20 cellular contexts compared by ENCODE assay signal in genomic region chr13:110266983-110267382, GRCh38. TPM values are rescaled to one million over a fixed set of nuclear protein-coding genes. Genes with fewer than 3 reads are reported as not detected.
A peak's percentile ranks its signal among the peaks of the same experiment; 100 is the strongest.
DNase-seq lines count a peak whose midpoint lies in the region; ATAC-seq and TF ChIP-seq lines count a peak whose summit lies in the region.
"Had no signal": no experiment of that assay in that cellular context is flagged by ENCODE, and none has a peak within 500 bp of the region (broad histone marks: within the 10 kb centered on the region; RNA-seq: fewer than 3 reads in every experiment).

No MANE protein-coding gene starts in this region.

- no peak overlapping the region for H3K9ac ChIP-seq in liver (ENCODE audit: low read depth in 1 of 2, low read length in 2 of 2)

- H3K27me3 ChIP-seq in liver (ENCODE audit: control insufficient read depth in 4 of 4, insufficient read depth in 4 of 4, low read length in 3 of 4) (no peaks in the 10 kb centered on the region), stomach (peaks cover 0 to 7% (median 0%) of the 10 kb centered on the region in 3 donors)
- H3K27me3 ChIP-seq: colonic mucosa, Peyer's patch, testis had no signal

- peak; percentile 78 for DNase-seq in ecto neural progenitor cell (ENCODE audit: low spot score)
- no peak for DNase-seq in stomach
- DNase-seq in AG08395 (ENCODE audit: low spot score): no peak
- DNase-seq in NCI-H446 (lab: John Stamatoyannopoulos, UW): no peak
- no peak for DNase-seq in OCI-LY7 (ENCODE audit: low spot score)
- DNase-seq: activated CD4-positive, alpha-beta T cell treated with anti-CD3 and anti-CD28 coated beads for 36 hours; activated naive CD4-positive, alpha-beta T cell treated with anti-CD3 and anti-CD28 coated beads for 36 hours; colonic mucosa; COR-L47; Kasumi-1; midbrain; NCI-H1417; NCI-H82; stimulated activated CD4-positive, alpha-beta T cell treated with anti-CD3 and anti-CD28 coated beads, Interleukin-4, amount 100 ng/mL, for 24 hours; stimulated activated CD8-positive, alpha-beta memory T cell treated with anti-CD3 and anti-CD28 coated beads, Interleukin-4, amount 100 ng/mL, for 48 hours; testis had no signal

- H2AFZ ChIP-seq in OCI-LY7 (ENCODE audit: low read length): no peak overlapping the region

- POLR2A ChIA-PET in OCI-LY7 (lab: Charles Lee): no interaction called here

- intact Hi-C loops in stomach (cut with DNase I; ENCODE audit: low total_unique reads): no loop called here
- intact Hi-C loops in OCI-LY7 (cut with micrococcal nuclease; ENCODE audit: unreplicated experiment): no loop called here

- no TSS peak for BruUV-seq in OCI-LY7 (replicated peaks; lab: Mats Ljungman, UMichigan)

- no peak overlapping the region for H3K4me2 ChIP-seq in OCI-LY7 (ENCODE audit: low read length)

- H3K4me3 ChIP-seq in liver (ENCODE audit: low read depth in 1 of 3, low read length in 3 of 3): no peak overlapping the region
- H3K4me3 ChIP-seq in stomach: no peak overlapping the region
- H3K4me3 ChIP-seq in OCI-LY7 (ENCODE audit: low read depth, low read length, poor library complexity, severe bottlenecking): no peak overlapping the region
- H3K4me3 ChIP-seq: colonic mucosa, Peyer's patch, testis had no signal

- no peak overlapping the region for H3K27ac ChIP-seq in liver (ENCODE audit: low read depth in 1 of 2, low read length in 2 of 2)
- H3K27ac ChIP-seq in stomach: peak overlapping the region in 3 of 5 donors; percentile 20 to 73 (median 26)
- H3K27ac ChIP-seq in OCI-LY7 (ENCODE audit: low read depth, low read length, poor library complexity, severe bottlenecking): no peak overlapping the region
- H3K27ac ChIP-seq: colonic mucosa, Peyer's patch, testis had no signal

- no peaks in the 10 kb centered on the region for H3K9me3 ChIP-seq in liver (ENCODE audit: control insufficient read depth in 4 of 4, low read length in 3 of 4)
- H3K9me3 ChIP-seq in stomach: no peaks in the 10 kb centered on the region
- no peaks in the 10 kb centered on the region for H3K9me3 ChIP-seq in OCI-LY7 (ENCODE audit: low read length)
- H3K9me3 ChIP-seq: colonic mucosa, Peyer's patch, testis had no signal

- ATAC-seq in GM21526 (IDR thresholded peaks at IDR 0.05; ENCODE audit: low FRiP score, unreplicated experiment): no peak
- ATAC-seq: activated CD4-positive, alpha-beta T cell treated with anti-CD3 and anti-CD28 coated beads for 36 hours had no signal

- TF ChIP-seq CTCF in liver (IDR thresholded peaks at IDR 0.05; ENCODE audit: low read depth, low read length, missing input control) (no peak), stomach (IDR thresholded peaks at IDR 0.05) (no peak), OCI-LY7 (conservative IDR thresholded peaks at IDR 0.05; ENCODE audit: low read length) (no peak)

- no peak for TF ChIP-seq RAD21 in liver (IDR thresholded peaks at IDR 0.05)

- TF ChIP-seq EP300 in stomach (IDR thresholded peaks at IDR 0.05): no peak

- TF ChIP-seq POLR2A in stomach (IDR thresholded peaks at IDR 0.05): no peak

- H3K9me2 ChIP-seq in OCI-LY7 (ENCODE audit: insufficient read depth, low read length): no peaks in the 10 kb centered on the region

- 51% methylated on average over 10 of the region's 10 CpGs for WGBS in liver
- WGBS in stomach, 5 donors: 40 to 63% (median 50%) methylated on average over 10 of the region's 10 CpGs

- CTCF ChIA-PET in OCI-LY7 (lab: Charles Lee; ENCODE audit: unreplicated experiment): no interaction called here

- no peaks in the 10 kb centered on the region for H4K20me1 ChIP-seq in OCI-LY7 (ENCODE audit: insufficient read depth, low read length)

- H3K79me2 ChIP-seq in OCI-LY7 (ENCODE audit: insufficient read depth, low read depth, low read length): no peaks in the 10 kb centered on the region

- H3K4me1 ChIP-seq in liver (ENCODE audit: control insufficient read depth in 4 of 4, insufficient read depth in 4 of 4, low read length in 3 of 4): no peaks in the 10 kb centered on the region
- peaks cover 8 to 78% (median 45%) of the 10 kb centered on the region in 4 donors for H3K4me1 ChIP-seq in stomach
- no peaks in the 10 kb centered on the region for H3K4me1 ChIP-seq in OCI-LY7 (ENCODE audit: insufficient read depth, low read length, poor library complexity, severe bottlenecking)
- H3K4me1 ChIP-seq: colonic mucosa had no signal

- H3K36me3 ChIP-seq in liver (ENCODE audit: control insufficient read depth in 4 of 4, insufficient read depth in 3 of 4, low read depth in 1 of 4, low read length in 3 of 4) (no peaks in the 10 kb centered on the region), stomach (peaks cover 0 to 4% (median 0%) of the 10 kb centered on the region in 4 donors), OCI-LY7 (ENCODE audit: insufficient read depth, low read length) (no peaks in the 10 kb centered on the region)
- H3K36me3 ChIP-seq: colonic mucosa, Peyer's patch had no signal

TF ChIP-seq in PFSK-1, 5 proteins besides CTCF, POLR2A, EP300 and RAD21:
- TF ChIP-seq REST (IDR thresholded peaks at IDR 0.05; ENCODE audit: insufficient read depth in 1 of 2, low read depth in 2 of 2, low read length in 2 of 2) (peak; percentile 14 to 77; a peak in 2 of 4 replicates), SIN3A (IDR thresholded peaks at IDR 0.05; ENCODE audit: borderline replicate concordance, insufficient read depth, low read length) (no peak)

TF ChIP-seq in liver, 16 proteins besides CTCF, POLR2A, EP300 and RAD21:
- TF ChIP-seq EGR1 (IDR thresholded peaks at IDR 0.05; ENCODE audit: low read depth in 2 of 2) (no peak), HNF4G (IDR thresholded peaks at IDR 0.05) (no peak), RXRA (IDR thresholded peaks at IDR 0.05) (peak; percentile 27 to 34), NR2F2 (IDR thresholded peaks at IDR 0.05) (peak; percentile 63), SP1 (IDR thresholded peaks at IDR 0.05) (no peak), FOXA2 (IDR thresholded peaks at IDR 0.05) (no peak), REST (IDR thresholded peaks at IDR 0.05) (peak; percentile 97), HNF4A (conservative IDR thresholded peaks at IDR 0.05) (no peak)

RNA-seq across cellular contexts. Expression of gene COL4A1, which starts 40.0 kb away (rescaled TPM):
- not detected for polyA plus RNA-seq in PFSK-1 (2012; ENCODE audit: insufficient read length, low read depth)
- total RNA-seq in liver (10 to 100 TPM; 41.0 to 68.5 TPM), stomach (100 to 1,000 TPM; 132 to 798 (median 175) TPM), OCI-LY7 (2022) (0.06 and 0.39 TPM in 2 replicates)
- polyA plus RNA-seq in liver (10 to 100 TPM in 1 of 2 donors, 1 to 10 TPM in 1; 5.0 to 34.7 TPM), stomach (10 to 100 TPM; 18.8 to 59.0 (median 30.6) TPM)
- not detected in 2 replicates for total RNA-seq in OCI-LY7 (2014; rRNA removed; shearing (Covaris generic))

RNA-seq across cellular contexts. Expression of gene COL4A2, which starts 40.1 kb away (rescaled TPM):
- 5.1 TPM for polyA plus RNA-seq in PFSK-1 (2012; ENCODE audit: insufficient read length, low read depth)
- total RNA-seq in liver (10 to 100 TPM; 40.0 to 45.2 TPM), stomach (100 to 1,000 TPM; 134 to 531 (median 366) TPM), OCI-LY7 (2022) (0.24 and 0.34 TPM in 2 replicates)
- polyA plus RNA-seq in liver (10 to 100 TPM in 1 of 2 donors, 1 to 10 TPM in 1; 8.0 to 40.7 TPM), stomach (10 to 100 TPM; 24.0 to 96.6 (median 38.4) TPM)
- 2.5 TPM in 1 of 2 replicates, not detected in the other for total RNA-seq in OCI-LY7 (2014; rRNA removed; shearing (Covaris generic))
- total RNA-seq: activated CD4-positive, alpha-beta T cell treated with anti-CD3 and anti-CD28 coated beads for 36 hours; activated naive CD4-positive, alpha-beta T cell treated with anti-CD3 and anti-CD28 coated beads for 36 hours had no signal

Comparison
In these comparisons a context has a peak if more than half of its experiments do, and no peak if none do; other contexts are left out.
1. H3K27ac ChIP-seq: peak in stomach (3 of 5); none in liver (0 of 2) and OCI-LY7 (single experiment).
2. RNA of gene COL4A1, which starts 40.0 kb away (total RNA-seq): 132 to 798 TPM in stomach and 41.0 to 68.5 TPM in liver; 0.06 to 0.39 TPM in OCI-LY7; every median in the first group is over 10 times any median in the second.
3. RNA of gene COL4A2, which starts 40.1 kb away (total RNA-seq): 134 to 531 TPM in stomach and 40.0 to 45.2 TPM in liver; 0.24 to 2.5 TPM in OCI-LY7; every median in the first group is over 10 times any median in the second.